ENCODE assay signal across 15 cellular contexts in genomic region chr10:77291596-77292505, GRCh38.
A peak's percentile ranks its signal among the peaks of the same experiment; 100 is the strongest.
DNase-seq lines count a peak whose midpoint lies in the region; ATAC-seq lines count a peak whose summit lies in the region.
"Had no signal": no experiment of that assay in that cellular context is flagged by ENCODE, and none has a peak within 500 bp of the region (broad histone marks: within the 10 kb centered on the region; RNA-seq: fewer than 3 reads in every experiment).

No MANE protein-coding gene starts in this region.

- H3K9me3 Mint-ChIP-seq in activated naive CD4-positive, alpha-beta T cell treated with anti-CD3 and anti-CD28 coated beads, Interleukin-2, amount 50 U/mL, for 72 hours = peaks cover 0 to 3% of the 10 kb centered on the region in 2 donors
- H3K9me3 Mint-ChIP-seq: activated CD4-positive, alpha-beta T cell treated with anti-CD3 and anti-CD28 coated beads, Interleukin-2, amount 10 ng/mL, durations not matched to agents 24 days and 14 days; natural killer cell treated with Interleukin-12 subunit alpha and Interleukin-12 subunit beta and Interleukin-15 and Interleukin-18, amount 100 ng/mL, for 72 hours had no signal

- ATAC-seq in GM21619 (IDR thresholded peaks at IDR 0.05; ENCODE audit: unreplicated experiment) = no peak
- no peak for ATAC-seq in activated naive CD4-positive, alpha-beta T cell treated with anti-CD3 and anti-CD28 coated beads, Interleukin-2, amount 50 U/mL, for 72 hours
- ATAC-seq: natural killer cell treated with Interleukin-12 subunit alpha and Interleukin-12 subunit beta and Interleukin-15 and Interleukin-18, amount 100 ng/mL, for 72 hours; Right ventricle myocardium inferior had no signal

- no peak overlapping the region for H3K27ac Mint-ChIP-seq in activated naive CD4-positive, alpha-beta T cell treated with anti-CD3 and anti-CD28 coated beads, Interleukin-2, amount 50 U/mL, for 72 hours
- H3K27ac Mint-ChIP-seq: activated CD4-positive, alpha-beta T cell treated with anti-CD3 and anti-CD28 coated beads, Interleukin-2, amount 10 ng/mL, durations not matched to agents 24 days and 14 days; natural killer cell treated with Interleukin-12 subunit alpha and Interleukin-12 subunit beta and Interleukin-15 and Interleukin-18, amount 100 ng/mL, for 72 hours had no signal

- H3K36me3 Mint-ChIP-seq in activated naive CD4-positive, alpha-beta T cell treated with anti-CD3 and anti-CD28 coated beads, Interleukin-2, amount 50 U/mL, for 72 hours = no peaks in the 10 kb centered on the region
- H3K36me3 Mint-ChIP-seq: natural killer cell treated with Interleukin-12 subunit alpha and Interleukin-12 subunit beta and Interleukin-15 and Interleukin-18, amount 100 ng/mL, for 72 hours had no signal

- DNase-seq in HK-2 (ENCODE audit: unreplicated experiment) (peak; percentile 71), amniotic stem cell (lab: John Stamatoyannopoulos, UW) (peak; percentile 21), kidney tubule cell (ENCODE audit: low spot score) (peak; percentile 83), NCI-H2107 treated with DMSO at 0.1 percent for 48 hours (lab: John Stamatoyannopoulos, UW; ENCODE audit: unreplicated experiment) (no peak), D341Med (ENCODE audit: low spot score) (no peak)
- no peak for DNase-seq in activated naive CD4-positive, alpha-beta T cell treated with anti-CD3 and anti-CD28 coated beads, Interleukin-2, amount 50 U/mL, for 72 hours (ENCODE audit: low spot score in 2 of 2)
- DNase-seq: activated CD4-positive, alpha-beta T cell treated with anti-CD3 and anti-CD28 coated beads, Interleukin-2, amount 10 ng/mL, durations not matched to agents 24 days and 14 days; aorta; NCI-H1436; NCI-H69; stomach; T-helper 9 cell had no signal

Comparison
In these comparisons a context has a peak if more than half of its experiments do, and no peak if none do; other contexts are left out.
1. DNase-seq: peak in HK-2 (single experiment), amniotic stem cell (single experiment) and kidney tubule cell (single experiment); none in NCI-H2107 treated with DMSO at 0.1 percent for 48 hours (single experiment), activated naive CD4-positive, alpha-beta T cell treated with anti-CD3 and anti-CD28 coated beads, Interleukin-2, amount 50 U/mL, for 72 hours (0 of 2) and D341Med (single experiment).